In genomic region chr9:98011122-98011521, GRCh38 we compare ENCODE assay signal across 17 cellular contexts. TPM values are rescaled to one million over a fixed set of nuclear protein-coding genes. Genes with fewer than 3 reads are reported as not detected.
DNase-seq lines count a peak whose midpoint lies in the region; ATAC-seq and TF ChIP-seq lines count a peak whose summit lies in the region.
"Had no signal": no experiment of that assay in that cellular context is flagged by ENCODE, and none has a peak within 500 bp of the region (broad histone marks: within the 10 kb centered on the region; RNA-seq: fewer than 3 reads in every experiment).

No MANE protein-coding gene starts in this region.

- H3F3A ChIP-seq in MM.1S (ENCODE audit: insufficient read depth, low read length): peaks cover 16% of the 10 kb centered on the region

- H3K9me3 Mint-ChIP-seq in activated naive CD4-positive, alpha-beta T cell treated with anti-CD3 and anti-CD28 coated beads, Interleukin-2, amount 50 U/mL, for 24 hours: no peaks in the 10 kb centered on the region
- H3K9me3 Mint-ChIP-seq in activated naive CD4-positive, alpha-beta T cell treated with anti-CD3 and anti-CD28 coated beads for 36 hours: no peaks in the 10 kb centered on the region
- H3K9me3 Mint-ChIP-seq in endothelial cell (ENCODE audit: unreplicated experiment): no peaks in the 10 kb centered on the region
- no peaks in the 10 kb centered on the region for H3K9me3 Mint-ChIP-seq in stimulated activated memory B cell treated with anti-CD40 and anti-IgM and Interleukin-4, amounts not matched to agents 10 μg/mL and 1 μg/mL and 100 μg/mL, for 72 hours
- H3K9me3 Mint-ChIP-seq: CD4-positive, alpha-beta T cell; nephron progenitor cell; stimulated activated naive CD8-positive, alpha-beta T cell treated with anti-CD3 and anti-CD28 coated beads, Interleukin-15, amount 100 ng/mL, for 72 hours had no signal

- H3K4me3 Mint-ChIP-seq in activated naive CD4-positive, alpha-beta T cell treated with anti-CD3 and anti-CD28 coated beads, Interleukin-2, amount 50 U/mL, for 24 hours: no peak overlapping the region
- no peak overlapping the region for H3K4me3 Mint-ChIP-seq in activated naive CD4-positive, alpha-beta T cell treated with anti-CD3 and anti-CD28 coated beads for 36 hours
- peak overlapping the region; percentile 27 for H3K4me3 Mint-ChIP-seq in endothelial cell (ENCODE audit: unreplicated experiment)
- no peak overlapping the region for H3K4me3 Mint-ChIP-seq in stimulated activated memory B cell treated with anti-CD40 and anti-IgM and Interleukin-4, amounts not matched to agents 10 μg/mL and 1 μg/mL and 100 μg/mL, for 72 hours
- H3K4me3 Mint-ChIP-seq: CD4-positive, alpha-beta T cell; nephron progenitor cell; stimulated activated naive CD8-positive, alpha-beta T cell treated with anti-CD3 and anti-CD28 coated beads, Interleukin-15, amount 100 ng/mL, for 72 hours had no signal

- peaks cover 36% of the 10 kb centered on the region for H3K4me1 Mint-ChIP-seq in activated naive CD4-positive, alpha-beta T cell treated with anti-CD3 and anti-CD28 coated beads, Interleukin-2, amount 50 U/mL, for 24 hours
- peaks cover 22% of the 10 kb centered on the region for H3K4me1 Mint-ChIP-seq in activated naive CD4-positive, alpha-beta T cell treated with anti-CD3 and anti-CD28 coated beads for 36 hours (ENCODE audit: low read depth)
- peaks cover 8% of the 10 kb centered on the region for H3K4me1 Mint-ChIP-seq in endothelial cell (ENCODE audit: unreplicated experiment)
- peaks cover 28% of the 10 kb centered on the region for H3K4me1 Mint-ChIP-seq in stimulated activated memory B cell treated with anti-CD40 and anti-IgM and Interleukin-4, amounts not matched to agents 10 μg/mL and 1 μg/mL and 100 μg/mL, for 72 hours

- H3K36me3 Mint-ChIP-seq in activated naive CD4-positive, alpha-beta T cell treated with anti-CD3 and anti-CD28 coated beads, Interleukin-2, amount 50 U/mL, for 24 hours: peaks cover 24% of the 10 kb centered on the region
- peaks cover 68% of the 10 kb centered on the region for H3K36me3 Mint-ChIP-seq in activated naive CD4-positive, alpha-beta T cell treated with anti-CD3 and anti-CD28 coated beads for 36 hours (ENCODE audit: low read depth)
- peaks cover 32% of the 10 kb centered on the region for H3K36me3 Mint-ChIP-seq in endothelial cell (ENCODE audit: low read depth, unreplicated experiment)
- peaks cover 71% of the 10 kb centered on the region for H3K36me3 Mint-ChIP-seq in stimulated activated memory B cell treated with anti-CD40 and anti-IgM and Interleukin-4, amounts not matched to agents 10 μg/mL and 1 μg/mL and 100 μg/mL, for 72 hours

- peaks cover 65% of the 10 kb centered on the region for H3K79me2 ChIP-seq in MM.1S (ENCODE audit: low read length)

- H3K27ac Mint-ChIP-seq in activated naive CD4-positive, alpha-beta T cell treated with anti-CD3 and anti-CD28 coated beads, Interleukin-2, amount 50 U/mL, for 24 hours: peak overlapping the region; percentile 13
- H3K27ac Mint-ChIP-seq in activated naive CD4-positive, alpha-beta T cell treated with anti-CD3 and anti-CD28 coated beads for 36 hours: no peak overlapping the region
- peak overlapping the region; percentile 9 for H3K27ac Mint-ChIP-seq in endothelial cell (ENCODE audit: unreplicated experiment)
- H3K27ac Mint-ChIP-seq in stimulated activated memory B cell treated with anti-CD40 and anti-IgM and Interleukin-4, amounts not matched to agents 10 μg/mL and 1 μg/mL and 100 μg/mL, for 72 hours: peak overlapping the region; percentile 0
- H3K27ac Mint-ChIP-seq: CD4-positive, alpha-beta T cell; nephron progenitor cell had no signal

- POLR2A ChIA-PET in RWPE1 (lab: Yijun Ruan, JAX; ENCODE audit: low non-redundant PET): no interaction called here

- H3K36me3 ChIP-seq in MM.1S (replicated peaks; ENCODE audit: insufficient read depth, low read length): peaks cover 26% of the 10 kb centered on the region

- H3K4me1 ChIP-seq in MM.1S (ENCODE audit: low read length): peaks cover 19% of the 10 kb centered on the region

- H3K4me2 ChIP-seq in MM.1S (ENCODE audit: low read depth, low read length): no peak overlapping the region

- CTCF ChIA-PET in activated naive CD4-positive, alpha-beta T cell treated with anti-CD3 and anti-CD28 coated beads for 36 hours (lab: Charles Lee): interaction anchor here (0.6 to 1.1 kb wide), 5 partner anchors 21 to 385 kb away, joined by 3 to 4 read pairs (median 3); no protein-coding TSS in a partner anchor
- CTCF ChIA-PET in RWPE1 (lab: Yijun Ruan, JAX): interaction anchor here (0.6 kb wide), 1 partner anchor 10 kb away, joined by 7 read pairs; no protein-coding TSS in a partner anchor

- no peak overlapping the region for H2AFZ ChIP-seq in MM.1S (ENCODE audit: low read length)

- H3K9ac ChIP-seq in MM.1S (ENCODE audit: low read length): no peak overlapping the region

- no peak for ATAC-seq in stimulated activated memory B cell treated with anti-CD40 and anti-IgM and Interleukin-4, amounts not matched to agents 10 μg/mL and 1 μg/mL and 100 μg/mL, for 72 hours

- no peaks in the 10 kb centered on the region for H3K9me2 ChIP-seq in MM.1S (replicated peaks; ENCODE audit: insufficient read depth, low read length)

- intact Hi-C loops in activated naive CD4-positive, alpha-beta T cell treated with anti-CD3 and anti-CD28 coated beads for 36 hours (cut with micrococcal nuclease): no loop called here

- peak overlapping the region; percentile 1; the same call in 1 of the 2 replicates for H3K27ac ChIP-seq in MM.1S (ENCODE audit: low read length)
- H3K27ac ChIP-seq in RWPE1: no peak overlapping the region

- H3K4me3 ChIP-seq in MM.1S (ENCODE audit: low read length): no peak overlapping the region
- H3K4me3 ChIP-seq: MG63, thyroid gland had no signal

- no peaks in the 10 kb centered on the region for H3K9me3 ChIP-seq in MM.1S (replicated peaks; ENCODE audit: insufficient read depth, low read length)
- H3K9me3 ChIP-seq: MG63, thyroid gland had no signal

- TF ChIP-seq CTCF in MM.1S (IDR thresholded peaks at IDR 0.05; ENCODE audit: low read length) (no peak), endothelial cell (IDR thresholded peaks at IDR 0.05; ENCODE audit: unreplicated experiment) (no peak), RWPE1 (conservative IDR thresholded peaks at IDR 0.05; ENCODE audit: low read depth) (no peak)

- no peaks in the 10 kb centered on the region for H3K27me3 ChIP-seq in MM.1S (replicated peaks; ENCODE audit: insufficient read depth, low read length)
- H3K27me3 ChIP-seq: MG63, thyroid gland had no signal

- DNase-seq in activated naive CD4-positive, alpha-beta T cell treated with anti-CD3 and anti-CD28 coated beads for 36 hours: no peak
- DNase-seq in MM.1S (no peak), endothelial cell (ENCODE audit: low spot score) (no peak), RWPE1 (ENCODE audit: low spot score) (no peak), activated gamma-delta T cell (lab: John Stamatoyannopoulos, UW) (no peak)
- DNase-seq: anterior cingulate cortex; CD4-positive, alpha-beta T cell; EL; MG63; NCI-H1417 treated with DMSO at 0.1 percent for 48 hours; NCI-H446; nephron progenitor cell; Right ventricle myocardium superior; stimulated activated naive CD8-positive, alpha-beta T cell treated with anti-CD3 and anti-CD28 coated beads, Interleukin-15, amount 100 ng/mL, for 72 hours had no signal

- H3K27me3 Mint-ChIP-seq in activated naive CD4-positive, alpha-beta T cell treated with anti-CD3 and anti-CD28 coated beads, Interleukin-2, amount 50 U/mL, for 24 hours: no peaks in the 10 kb centered on the region
- no peaks in the 10 kb centered on the region for H3K27me3 Mint-ChIP-seq in activated naive CD4-positive, alpha-beta T cell treated with anti-CD3 and anti-CD28 coated beads for 36 hours (ENCODE audit: low read depth)
- peaks cover 3% of the 10 kb centered on the region for H3K27me3 Mint-ChIP-seq in endothelial cell (ENCODE audit: unreplicated experiment)
- H3K27me3 Mint-ChIP-seq in stimulated activated memory B cell treated with anti-CD40 and anti-IgM and Interleukin-4, amounts not matched to agents 10 μg/mL and 1 μg/mL and 100 μg/mL, for 72 hours: no peaks in the 10 kb centered on the region
- H3K27me3 Mint-ChIP-seq: CD4-positive, alpha-beta T cell; stimulated activated naive CD8-positive, alpha-beta T cell treated with anti-CD3 and anti-CD28 coated beads, Interleukin-15, amount 100 ng/mL, for 72 hours had no signal

- H4K20me1 ChIP-seq in MM.1S (ENCODE audit: insufficient read depth, low read length): no peaks in the 10 kb centered on the region

RNA-seq across cellular contexts. Expression of gene ANP32B, which starts 28.0 kb away (rescaled TPM):
- total RNA-seq in activated naive CD4-positive, alpha-beta T cell treated with anti-CD3 and anti-CD28 coated beads for 36 hours: 100 to 1,000 TPM; 412 to 414 TPM
- total RNA-seq in endothelial cell (ENCODE audit: unreplicated experiment): 108 TPM

RNA-seq across cellular contexts. Expression of gene NANS, which starts 45.4 kb away (rescaled TPM):
- total RNA-seq in activated naive CD4-positive, alpha-beta T cell treated with anti-CD3 and anti-CD28 coated beads for 36 hours: 10 to 100 TPM; 46.1 to 51.0 TPM
- total RNA-seq in endothelial cell (ENCODE audit: unreplicated experiment): 41.4 TPM
